Comparison of ENCODE assay signal across 1 cellular context in the genomic region with DNA sequence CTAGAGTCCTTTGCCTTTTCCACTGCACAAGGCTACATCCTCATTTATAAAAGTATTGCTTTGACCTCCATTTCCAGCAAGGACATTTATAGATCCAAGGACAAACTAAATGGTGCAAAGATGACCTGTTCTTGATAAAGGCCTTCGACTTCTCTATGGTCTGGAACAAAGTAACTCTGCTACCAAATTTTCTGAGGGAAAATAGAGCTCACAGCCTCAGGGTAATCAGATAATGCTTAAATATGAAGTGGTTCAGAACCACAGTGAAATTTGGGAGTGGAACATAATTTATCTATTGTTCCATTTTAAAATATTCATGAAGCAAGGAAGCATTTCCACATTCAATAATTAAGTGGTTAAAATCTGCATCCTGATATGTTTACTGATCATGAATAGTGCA.
TF ChIP-seq lines count a peak whose summit lies in the region.

No MANE protein-coding gene starts in this region.

TF ChIP-seq in SK-N-SH treated with all-trans-retinoic acid at 6 μM for 48 hours, 23 proteins besides CTCF, POLR2A, EP300 and RAD21 (continued from another document):
- TF ChIP-seq, protein P1, sequence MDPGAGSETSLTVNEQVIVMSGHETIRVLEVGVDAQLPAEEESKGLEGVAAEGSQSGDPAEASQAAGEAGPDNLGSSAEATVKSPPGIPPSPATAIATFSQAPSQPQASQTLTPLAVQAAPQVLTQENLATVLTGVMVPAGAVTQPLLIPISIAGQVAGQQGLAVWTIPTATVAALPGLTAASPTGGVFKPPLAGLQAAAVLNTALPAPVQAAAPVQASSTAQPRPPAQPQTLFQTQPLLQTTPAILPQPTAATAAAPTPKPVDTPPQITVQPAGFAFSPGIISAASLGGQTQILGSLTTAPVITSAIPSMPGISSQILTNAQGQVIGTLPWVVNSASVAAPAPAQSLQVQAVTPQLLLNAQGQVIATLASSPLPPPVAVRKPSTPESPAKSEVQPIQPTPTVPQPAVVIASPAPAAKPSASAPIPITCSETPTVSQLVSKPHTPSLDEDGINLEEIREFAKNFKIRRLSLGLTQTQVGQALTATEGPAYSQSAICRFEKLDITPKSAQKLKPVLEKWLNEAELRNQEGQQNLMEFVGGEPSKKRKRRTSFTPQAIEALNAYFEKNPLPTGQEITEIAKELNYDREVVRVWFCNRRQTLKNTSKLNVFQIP (CRISPR knock-in tag; IDR thresholded peaks at IDR 0.05; ENCODE audit: borderline replicate concordance, low read depth): no peak
- TF ChIP-seq ISL1 (CRISPR knock-in tag; IDR thresholded peaks at IDR 0.05): no peak
- no peak for TF ChIP-seq ZNF8 (CRISPR knock-in tag; IDR thresholded peaks at IDR 0.05)
- TF ChIP-seq ZNF565 (CRISPR knock-in tag; conservative IDR thresholded peaks at IDR 0.05; ENCODE audit: low read depth): no peak
- no peak for TF ChIP-seq CSDC2 (CRISPR knock-in tag; IDR thresholded peaks at IDR 0.05)
- TF ChIP-seq TCF4 (CRISPR knock-in tag; IDR thresholded peaks at IDR 0.05; ENCODE audit: borderline replicate concordance): no peak
- TF ChIP-seq ZFP30 (CRISPR knock-in tag; IDR thresholded peaks at IDR 0.05): no peak
- TF ChIP-seq TOX (CRISPR knock-in tag; IDR thresholded peaks at IDR 0.05; ENCODE audit: borderline replicate concordance): no peak
- no peak for TF ChIP-seq ARNTL (CRISPR knock-in tag; IDR thresholded peaks at IDR 0.05; ENCODE audit: borderline replicate concordance, low read depth)
- no peak for TF ChIP-seq BACH2 (CRISPR knock-in tag; IDR thresholded peaks at IDR 0.05; ENCODE audit: borderline replicate concordance)
- no peak for TF ChIP-seq OSR1 (CRISPR knock-in tag; IDR thresholded peaks at IDR 0.05)
- TF ChIP-seq ZC3H10 (CRISPR knock-in tag; IDR thresholded peaks at IDR 0.05): no peak
- TF ChIP-seq SNAI2 (CRISPR knock-in tag; IDR thresholded peaks at IDR 0.05): no peak
TF ChIP-seq in SK-N-SH treated with all-trans-retinoic acid at 6 μM for 48 hours: peak in this region for 0.
